ENCODE assay signal across 13 cellular contexts in genomic region chr14:68394113-68394718, GRCh38.
DNase-seq lines count a peak whose midpoint lies in the region; ATAC-seq and TF ChIP-seq lines count a peak whose summit lies in the region.
"Had no signal": no experiment of that assay in that cellular context is flagged by ENCODE, and none has a peak within 500 bp of the region (broad histone marks: within the 10 kb centered on the region; RNA-seq: fewer than 3 reads in every experiment).

No MANE protein-coding gene starts in this region.

- H3K4me1 Mint-ChIP-seq in T-helper 17 cell = peaks cover 17% of the 10 kb centered on the region
- H3K4me1 Mint-ChIP-seq: central memory CD8-positive, alpha-beta T cell had no signal

- H3K36me3 ChIP-seq in heart left ventricle = no peaks in the 10 kb centered on the region
- no peaks in the 10 kb centered on the region for H3K36me3 ChIP-seq in rectal smooth muscle tissue (ENCODE audit: control insufficient read depth, insufficient read depth, low read length)
- H3K36me3 ChIP-seq in aorta (ENCODE audit: control insufficient read depth in 1 of 2, insufficient read depth in 2 of 2, low read length in 1 of 2) = no peaks in the 10 kb centered on the region

- intact Hi-C loops in heart left ventricle (cut with DNase I) = loop anchor here in 5 of 10 donors (5.0 to 10.0 kb wide), 5 partner anchors 128 to 401 kb away; partner anchors contain the start of gene ZFP36L1 (in 2 of the 5)
- intact Hi-C loops in Right ventricle myocardium superior (cut with DNase I) = loop anchor here (10.0 kb wide), 1 partner anchor 421 kb away; no protein-coding TSS in a partner anchor
- intact Hi-C loops in left ventricle myocardium superior (cut with micrococcal nuclease) = no loop called here
- intact Hi-C loops in aorta (cut with DNase I) = loop anchor here (5.0 to 10.0 kb wide), 7 partner anchors 68 to 398 kb away; partner anchors contain the start of gene ZFP36L1 (in 1 of the 2)

- ATAC-seq in heart left ventricle = no peak
- no peak for ATAC-seq in Right ventricle myocardium superior (ENCODE audit: poor library complexity)
- no peak for ATAC-seq in left ventricle myocardium superior
- no peak for ATAC-seq in aorta (ENCODE audit: low FRiP score)
- ATAC-seq in SK-N-SH treated with all-trans-retinoic acid at 6 μM for 48 hours = no peak
- no peak for ATAC-seq in T-helper 17 cell
- ATAC-seq: foreskin keratinocyte had no signal

- H3K27me3 ChIP-seq in heart left ventricle (no peaks in the 10 kb centered on the region), rectal smooth muscle tissue (ENCODE audit: control insufficient read depth, insufficient read depth, low read length) (no peaks in the 10 kb centered on the region), aorta (ENCODE audit: control insufficient read depth in 1 of 2, insufficient read depth in 2 of 2, low read length in 1 of 2) (no peaks in the 10 kb centered on the region)
- H3K27me3 ChIP-seq: foreskin keratinocyte had no signal

- H3K4me1 ChIP-seq in heart left ventricle (peaks cover 4 to 87% (median 30%) of the 10 kb centered on the region in 12 donors), rectal smooth muscle tissue (ENCODE audit: control insufficient read depth, insufficient read depth, low read length) (peaks cover 62% of the 10 kb centered on the region), aorta (ENCODE audit: control insufficient read depth in 1 of 2, insufficient read depth in 2 of 2, low read length in 2 of 2) (peaks cover 7 to 10% of the 10 kb centered on the region in 2 donors)
- H3K4me1 ChIP-seq: foreskin keratinocyte had no signal

- 69 to 86% (median 73%) methylated on average over 5 of the region's 5 CpGs for WGBS in heart left ventricle, 4 donors
- 30 to 33% methylated on average over 5 of the region's 5 CpGs for WGBS in aorta, 2 donors

- no peaks in the 10 kb centered on the region for H3K27me3 Mint-ChIP-seq in T-helper 17 cell
- H3K27me3 Mint-ChIP-seq: central memory CD8-positive, alpha-beta T cell had no signal

- H3K9ac ChIP-seq in rectal smooth muscle tissue (ENCODE audit: low read length) = no peak overlapping the region

- H3K4me3 Mint-ChIP-seq in T-helper 17 cell = no peak overlapping the region
- H3K4me3 Mint-ChIP-seq: central memory CD8-positive, alpha-beta T cell had no signal

- no peak for TF ChIP-seq CTCF in heart left ventricle (IDR thresholded peaks at IDR 0.05)

- no peaks in the 10 kb centered on the region for H3K9me3 ChIP-seq in heart left ventricle
- no peaks in the 10 kb centered on the region for H3K9me3 ChIP-seq in aorta (ENCODE audit: control insufficient read depth, low read length)
- no peaks in the 10 kb centered on the region for H3K9me3 ChIP-seq in T-helper 17 cell (ENCODE audit: control insufficient read depth, low read length, poor library complexity, severe bottlenecking)

- H3K27ac Mint-ChIP-seq in T-helper 17 cell = no peak overlapping the region

- H3K27ac ChIP-seq in heart left ventricle (peak overlapping the region in 11 of 12 donors; percentile 20 to 92 (median 68)), rectal smooth muscle tissue (ENCODE audit: low read depth, low read length) (peak overlapping the region; percentile 42), aorta (ENCODE audit: low read depth in 1 of 2, low read length in 2 of 2) (peak overlapping the region; percentile 62 to 83)
- H3K27ac ChIP-seq: foreskin keratinocyte had no signal

- no peak for TF ChIP-seq POLR2A in heart left ventricle (IDR thresholded peaks at IDR 0.05)

- DNase-seq in heart left ventricle (no peak), Right ventricle myocardium superior (no peak), left ventricle myocardium superior (peak; percentile 31), aorta (peak in 1 of 2 donors; percentile 70), iPS-NIHi11 (ENCODE audit: low spot score) (no peak), T-helper 17 cell (no peak)
- DNase-seq: activated CD4-positive, alpha-beta T cell treated with anti-CD3 and anti-CD28 coated beads for 4 hours; foreskin keratinocyte; NCI-H2171 treated with DMSO at 0.1 percent for 48 hours; stimulated activated CD4-positive, alpha-beta T cell treated with anti-CD3 and anti-CD28 coated beads, Interleukin-4, amount 100 ng/mL, for 4 hours had no signal

- H3K4me3 ChIP-seq in heart left ventricle (no peak overlapping the region), rectal smooth muscle tissue (ENCODE audit: low read length) (no peak overlapping the region), aorta (ENCODE audit: low read length in 2 of 2) (no peak overlapping the region)

- H3K36me3 Mint-ChIP-seq in T-helper 17 cell (ENCODE audit: low read depth) = peaks cover 4% of the 10 kb centered on the region

TF ChIP-seq in SK-N-SH treated with all-trans-retinoic acid at 6 μM for 48 hours, 23 proteins besides CTCF, POLR2A, EP300 and RAD21:
- TF ChIP-seq ZC3H10 (CRISPR knock-in tag; IDR thresholded peaks at IDR 0.05) (no peak), PATZ1 (CRISPR knock-in tag; IDR thresholded peaks at IDR 0.05; ENCODE audit: borderline replicate concordance) (no peak), ZFP3 (CRISPR knock-in tag; IDR thresholded peaks at IDR 0.05) (no peak), TOX (CRISPR knock-in tag; IDR thresholded peaks at IDR 0.05; ENCODE audit: borderline replicate concordance) (no peak), PPARA (CRISPR knock-in tag; IDR thresholded peaks at IDR 0.05; ENCODE audit: borderline replicate concordance) (no peak), ESRRG (CRISPR knock-in tag; IDR thresholded peaks at IDR 0.05) (no peak), TSHZ2 (CRISPR knock-in tag; IDR thresholded peaks at IDR 0.05) (no peak), ZNF8 (CRISPR knock-in tag; IDR thresholded peaks at IDR 0.05) (no peak), CSDC2 (CRISPR knock-in tag; IDR thresholded peaks at IDR 0.05) (no peak), ISL1 (CRISPR knock-in tag; IDR thresholded peaks at IDR 0.05) (no peak), ARNTL (CRISPR knock-in tag; IDR thresholded peaks at IDR 0.05; ENCODE audit: borderline replicate concordance, low read depth) (no peak), POU6F1 (CRISPR knock-in tag; IDR thresholded peaks at IDR 0.05; ENCODE audit: borderline replicate concordance, low read depth) (no peak), ZFP30 (CRISPR knock-in tag; IDR thresholded peaks at IDR 0.05) (no peak), SNAI2 (CRISPR knock-in tag; IDR thresholded peaks at IDR 0.05) (no peak), ZNF565 (CRISPR knock-in tag; conservative IDR thresholded peaks at IDR 0.05; ENCODE audit: low read depth) (no peak)
